ENCODE assay signal across 8 cellular contexts in the genomic region with DNA sequence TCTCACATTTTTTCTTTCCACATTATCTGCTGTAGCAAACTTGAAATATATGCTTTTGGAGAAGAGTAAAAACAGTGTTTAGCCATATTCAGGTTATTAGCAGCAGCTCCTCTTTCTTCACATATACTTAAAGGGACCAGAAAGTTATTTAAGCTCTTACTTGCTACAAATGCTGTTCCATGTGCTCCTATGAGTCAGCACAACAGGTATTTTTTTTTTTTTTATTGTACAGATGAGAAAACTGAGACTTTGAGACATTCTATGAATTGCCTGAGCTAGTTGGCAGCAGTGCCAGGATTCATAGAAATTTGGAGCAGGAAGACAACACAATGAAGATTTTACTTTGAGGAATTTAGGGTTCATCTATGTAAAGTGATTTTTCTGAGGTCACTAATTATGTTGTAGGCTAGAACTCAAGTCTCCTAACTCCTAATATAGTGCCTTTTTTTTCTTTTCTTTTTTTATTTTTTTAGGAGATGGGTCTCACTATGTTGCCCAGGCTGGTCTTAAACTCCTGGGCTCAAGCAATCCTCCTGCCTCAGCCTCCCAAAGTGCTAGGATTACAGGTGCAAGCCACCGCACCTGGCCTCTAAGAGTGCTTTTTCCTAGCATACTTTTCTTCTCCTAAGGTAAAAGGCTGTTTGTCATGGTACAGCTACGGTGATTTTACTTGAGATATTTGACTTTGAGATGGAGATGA. TPM values are rescaled to one million over a fixed set of nuclear protein-coding genes. Genes with fewer than 3 reads are reported as not detected.
DNase-seq lines count a peak whose midpoint lies in the region; ATAC-seq, FAIRE-seq and TF ChIP-seq lines count a peak whose summit lies in the region.

No MANE protein-coding gene starts in this region.

- no peak for TF ChIP-seq RAD21 in GM12878 (IDR thresholded peaks at IDR 0.05; ENCODE audit: insufficient read depth, low read depth, low read length)

- no peak for TF ChIP-seq POLR2A in GM12878 (IDR thresholded peaks at IDR 0.05; ENCODE audit: low read depth, low read length)
- TF ChIP-seq POLR2A in testis (IDR thresholded peaks at IDR 0.05): no peak

- in situ Hi-C loops in GM12878 (cut with MboI): no loop called here

- no peak for ATAC-seq in GM12878

- peak overlapping the region; percentile 6 to 72 (median 31) for H3K27ac Mint-ChIP-seq in CD14-positive monocyte

- FAIRE-seq in GM12878 (lab: Jason Lieb, UNC): no peak

- RAD21 ChIA-PET in GM12878 (lab: Charles Lee; ENCODE audit: unreplicated experiment): interaction anchor here (1.5 to 2.8 kb wide), 3 partner anchors 18 to 58 kb away, joined by 4 to 8 read pairs (median 5); a partner anchor contains a TSS

- TF ChIP-seq EP300 in GM12878 (IDR thresholded peaks at IDR 0.05; ENCODE audit: borderline replicate concordance in 1 of 2, control insufficient read depth in 1 of 2, low read depth in 2 of 2, low read length in 2 of 2): no peak

- CTCF ChIA-PET in GM12878 (lab: Yijun Ruan, JAX): interaction anchor here (0.7 to 3.8 kb wide), 7 partner anchors 11 to 69 kb away, joined by 3 to 11 read pairs (median 6); no protein-coding TSS in a partner anchor

- no peak overlapping the region for H3K9ac ChIP-seq in HUES64 (ENCODE audit: low read depth, low read length)
- no peak overlapping the region for H3K9ac ChIP-seq in GM12878 (ENCODE audit: control insufficient read depth, insufficient read depth, low read length)

- no peak overlapping the region for H3K4me2 ChIP-seq in GM12878 (ENCODE audit: control insufficient read depth, insufficient read depth)

- no peak overlapping the region for H2AFZ ChIP-seq in GM12878 (ENCODE audit: control insufficient read depth, low read depth, low read length)

- peaks cover 82% of the 10 kb centered on the region for H3K79me2 ChIP-seq in GM12878 (ENCODE audit: control insufficient read depth, insufficient read depth, low read length)

- H3K36me3 ChIP-seq in HUES64 (ENCODE audit: insufficient read depth, low read length): peaks cover 35% of the 10 kb centered on the region
- H3K36me3 ChIP-seq in GM12878 (ENCODE audit: control insufficient read depth in 2 of 2, insufficient read depth in 2 of 2, low read length in 1 of 2): peaks cover 1 to 21% of the 10 kb centered on the region in 2 experiments; a peak in 3 of 4 replicates
- H3K36me3 ChIP-seq in muscle layer of duodenum (ENCODE audit: control insufficient read depth in 1 of 2, insufficient read depth in 2 of 2, low read length in 2 of 2): no peaks in the 10 kb centered on the region
- H3K36me3 ChIP-seq in testis (ENCODE audit: low read depth, missing control alignments): no peaks in the 10 kb centered on the region

- no TSS peak for BruUV-seq in GM12878 (replicated peaks; lab: Mats Ljungman, UMichigan)

- H3K9me3 ChIP-seq in HUES64 (ENCODE audit: insufficient read depth, low read depth, low read length): no peaks in the 10 kb centered on the region
- no peaks in the 10 kb centered on the region for H3K9me3 ChIP-seq in GM12878 (replicated peaks; ENCODE audit: control insufficient read depth, insufficient read depth, low read length)
- no peaks in the 10 kb centered on the region for H3K9me3 ChIP-seq in muscle layer of duodenum (ENCODE audit: control insufficient read depth in 1 of 2, low read length in 2 of 2)
- H3K9me3 ChIP-seq in testis: no peaks in the 10 kb centered on the region

- DNase-seq in CD14-positive monocyte (ENCODE audit: low spot score) (no peak), GM12878 (ENCODE audit: low read depth, low spot score) (no peak), mesenteric fat pad (ENCODE audit: low spot score) (no peak), SIG-M5 treated with dmso at 0.1 percent for 504 hours (lab: John Stamatoyannopoulos, UW; ENCODE audit: unreplicated experiment) (no peak), testis (no peak)
- no peak for DNase-seq in activated effector memory CD4-positive, alpha-beta T cell treated with Interleukin-2 at 50 U/mL for 16 hours

- no peaks in the 10 kb centered on the region; the same call in 1 of the 2 replicates for H4K20me1 ChIP-seq in GM12878 (ENCODE audit: control insufficient read depth, insufficient read depth)

- SMC1A ChIA-PET in GM12878 (lab: Charles Lee; ENCODE audit: uncharacterized antibody, unreplicated experiment): interaction anchor here (0.6 to 2.1 kb wide), 10 partner anchors 8 to 68 kb away, joined by 3 to 11 read pairs (median 5); a partner anchor contains a TSS

- TF ChIP-seq CTCF in CD14-positive monocyte (IDR thresholded peaks at IDR 0.05): no peak
- no peak for TF ChIP-seq CTCF in GM12878 (IDR thresholded peaks at IDR 0.05 in 2 of 3, conservative IDR thresholded peaks at IDR 0.05 in 1 of 3; ENCODE audit: control insufficient read depth in 2 of 3, extremely low read depth in 1 of 3, insufficient read depth in 1 of 3, low read depth in 3 of 3, low read length in 3 of 3)
- TF ChIP-seq CTCF in testis (IDR thresholded peaks at IDR 0.05): no peak

- peaks cover 17 to 23% of the 10 kb centered on the region in 2 donors for H3K36me3 Mint-ChIP-seq in CD14-positive monocyte

- no peak overlapping the region for H3K4me3 Mint-ChIP-seq in CD14-positive monocyte

- H3K4me1 ChIP-seq in HUES64 (ENCODE audit: insufficient read depth, low read length) (peaks cover 32% of the 10 kb centered on the region), GM12878 (ENCODE audit: control insufficient read depth, insufficient read depth, low read length) (no peaks in the 10 kb centered on the region), muscle layer of duodenum (ENCODE audit: control insufficient read depth in 1 of 2, insufficient read depth in 2 of 2, low read length in 2 of 2) (peaks cover 20 to 58% of the 10 kb centered on the region in 2 donors), testis (peaks cover 33% of the 10 kb centered on the region)

- H3K9me3 Mint-ChIP-seq in CD14-positive monocyte: no peaks in the 10 kb centered on the region

- WGBS in HUES64: 90% methylated on average over 1 of the region's 2 CpGs
- 96% methylated on average over 2 of the region's 2 CpGs for WGBS in GM12878 (ENCODE audit: insufficient coverage, insufficient replicate concordance, low lambda C conversion rate, missing lambda C conversion rate)
- WGBS in testis, 2 donors: 89 to 94% methylated on average over 2 of the region's 2 CpGs

- peak overlapping the region; percentile 23 for H3K27ac ChIP-seq in HUES64 (ENCODE audit: low read depth, low read length)
- no peak overlapping the region for H3K27ac ChIP-seq in GM12878 (ENCODE audit: control insufficient read depth, insufficient read depth)
- peak overlapping the region; percentile 16 for H3K27ac ChIP-seq in muscle layer of duodenum (ENCODE audit: low read length)
- no peak overlapping the region for H3K27ac ChIP-seq in testis

- H3K4me3 ChIP-seq in HUES64 (ENCODE audit: low read length) (no peak overlapping the region), GM12878 (no peak overlapping the region), muscle layer of duodenum (ENCODE audit: low read depth in 1 of 2, low read length in 2 of 2) (no peak overlapping the region), testis (no peak overlapping the region)

- intact Hi-C loops in CD14-positive monocyte (cut with micrococcal nuclease) (loop anchor here in 1 of 2 donors (5.0 kb wide), 1 partner anchor 69 kb away; no protein-coding TSS in a partner anchor), GM12878 (cut with micrococcal nuclease; ENCODE audit: unreplicated experiment) (no loop called here), testis (cut with DNase I; ENCODE audit: low total_unique reads) (no loop called here)

- H3K27me3 Mint-ChIP-seq in CD14-positive monocyte (ENCODE audit: low read depth in 3 of 3): no peaks in the 10 kb centered on the region

- POLR2A ChIA-PET in GM12878 (lab: Charles Lee): interaction anchor here (0.5 to 1.4 kb wide), 6 partner anchors 21 to 307 kb away, joined by 3 to 5 read pairs (median 3); a partner anchor contains a TSS

- H3K27me3 ChIP-seq in HUES64 (ENCODE audit: insufficient read depth, low read length) (no peaks in the 10 kb centered on the region), GM12878 (replicated peaks in 1 of 2; ENCODE audit: control insufficient read depth in 2 of 2, insufficient read depth in 2 of 2, low read length in 1 of 2) (no peaks in the 10 kb centered on the region), muscle layer of duodenum (ENCODE audit: low read depth, low read length) (no peaks in the 10 kb centered on the region), testis (no peaks in the 10 kb centered on the region)

- peaks cover 20% of the 10 kb centered on the region for H3K4me1 Mint-ChIP-seq in CD14-positive monocyte

RNA-seq across cellular contexts. Expression of a gene that starts 23.6 kb away (rescaled TPM):
- polyA plus RNA-seq in CD14-positive monocyte (10 to 100 TPM in 1 of 2 donors, 1 to 10 TPM in 1; 4.1 to 13.7 TPM), GM12878 (2011; rRNA removed) (73.3 and 94.0 TPM in 2 replicates), GM12878 (2014; fragmentation: Illumina TruSeq; extraction: Trizol) (87.6 and 94.3 TPM in 2 replicates), GM12878 (2014; fragmentation: Nextera tagmentation; extraction: Ambion mirVana) (10 to 100 TPM in 1 of 2 experiments, 1 to 10 TPM in 1; 8.2 to 23.0 TPM), GM12878 (2014; rRNA removed) (55.5 and 57.5 TPM in 2 replicates), GM12878 (2016; fragmentation: Nextera tagmentation; extraction: Ambion mirVana) (10 to 100 TPM; 46.9 to 50.7 TPM), testis (ENCODE audit: insufficient read depth, low read depth, low replicate concordance) (70.5 TPM)
- polyA plus RNA-seq in HUES64 (2013, experiment 1 of 2): 111 TPM
- 141 TPM for polyA plus RNA-seq in HUES64 (2013, experiment 2 of 2)
- 719 and 759 TPM in 2 replicates for total RNA-seq in GM12878 (2013; cell fraction: nucleolus; rRNA removed)
- total RNA-seq in GM12878 (2014; rRNA removed) (44.7 and 53.3 TPM in 2 replicates), GM12878 (2014; rRNA removed; fragmentation: Illumina TruSeq; extraction: Trizol) (60.8 and 61.2 TPM in 2 replicates), GM12878 (2021) (90.1 and 93.5 TPM in 2 replicates), mesenteric fat pad (127 TPM), testis (100 to 1,000 TPM; 155 to 168 TPM)
- polyA plus RNA-seq in GM12878 (2011; ENCODE audit: low read depth): 104 TPM
- 60.0 and 80.8 TPM in 2 replicates for polyA plus RNA-seq in GM12878 (2011; cell fraction: cytosol; rRNA removed)
- 252 and 350 TPM in 2 replicates for polyA plus RNA-seq in GM12878 (2011; cell fraction: nucleus; rRNA removed)
- 66.6 and 69.7 TPM in 2 replicates for polyA plus RNA-seq in GM12878 (2012)
- 134 and 215 TPM in 2 replicates for polyA minus RNA-seq in GM12878 (2011; rRNA and poly(A)+ RNA removed)
- polyA minus RNA-seq in GM12878 (2011; cell fraction: cytosol; rRNA and poly(A)+ RNA removed): 55.5 and 67.3 TPM in 2 replicates
- polyA minus RNA-seq in GM12878 (2011; cell fraction: nucleus; rRNA and poly(A)+ RNA removed): 205 and 262 TPM in 2 replicates

RNA-seq across cellular contexts. Expression of a gene that starts 58.1 kb away (rescaled TPM):
- polyA plus RNA-seq in CD14-positive monocyte (10 to 100 TPM; 11.5 to 13.1 TPM), GM12878 (2011; rRNA removed) (44.5 and 57.5 TPM in 2 replicates), GM12878 (2014; fragmentation: Illumina TruSeq; extraction: Trizol) (43.8 and 54.9 TPM in 2 replicates), GM12878 (2014; fragmentation: Nextera tagmentation; extraction: Ambion mirVana) (10 to 100 TPM; 29.2 to 32.1 TPM), GM12878 (2014; rRNA removed) (25.4 and 31.7 TPM in 2 replicates), GM12878 (2016; fragmentation: Nextera tagmentation; extraction: Ambion mirVana) (10 to 100 TPM; 39.8 to 44.2 TPM), testis (ENCODE audit: insufficient read depth, low read depth, low replicate concordance) (140 TPM)
- polyA plus RNA-seq in HUES64 (2013, experiment 1 of 2): 54.2 TPM
- 76.2 TPM for polyA plus RNA-seq in HUES64 (2013, experiment 2 of 2)
- total RNA-seq in GM12878 (2013; cell fraction: nucleolus; rRNA removed): 43.7 and 50.7 TPM in 2 replicates
- total RNA-seq in GM12878 (2014; rRNA removed) (28.7 and 42.3 TPM in 2 replicates), GM12878 (2014; rRNA removed; fragmentation: Illumina TruSeq; extraction: Trizol) (46.7 and 47.4 TPM in 2 replicates), GM12878 (2021) (39.3 and 46.1 TPM in 2 replicates), mesenteric fat pad (43.0 TPM), testis (10 to 100 TPM; 55.0 to 76.1 TPM)
- polyA plus RNA-seq in GM12878 (2011; ENCODE audit: low read depth): 38.5 TPM
- 25.4 and 33.5 TPM in 2 replicates for polyA plus RNA-seq in GM12878 (2011; cell fraction: cytosol; rRNA removed)
- polyA plus RNA-seq in GM12878 (2011; cell fraction: nucleus; rRNA removed): 18.2 and 19.4 TPM in 2 replicates
- polyA plus RNA-seq in GM12878 (2012): 32.8 and 44.6 TPM in 2 replicates
- 68.4 and 126 TPM in 2 replicates for polyA minus RNA-seq in GM12878 (2011; rRNA and poly(A)+ RNA removed)
- polyA minus RNA-seq in GM12878 (2011; cell fraction: cytosol; rRNA and poly(A)+ RNA removed): 21.2 and 24.5 TPM in 2 replicates
- 16.2 and 30.7 TPM in 2 replicates for polyA minus RNA-seq in GM12878 (2011; cell fraction: nucleus; rRNA and poly(A)+ RNA removed)

Comparison
In these comparisons a context has a peak if more than half of its experiments do, and no peak if none do; other contexts are left out.
1. H3K27ac ChIP-seq: peak in HUES64 (single experiment) and muscle layer of duodenum (single experiment); none in GM12878 (single experiment) and testis (0 of 2).